ENCODE assay signal across 10 cellular contexts in genomic region chr1:89310976-89311375, GRCh38. TPM values are rescaled to one million over a fixed set of nuclear protein-coding genes. Genes with fewer than 3 reads are reported as not detected.
DNase-seq lines count a peak whose midpoint lies in the region; ATAC-seq, FAIRE-seq and TF ChIP-seq lines count a peak whose summit lies in the region.
"Had no signal": no experiment of that assay in that cellular context is flagged by ENCODE, and none has a peak within 500 bp of the region (broad histone marks: within the 10 kb centered on the region; RNA-seq: fewer than 3 reads in every experiment).

No MANE protein-coding gene starts in this region.

- H3K27me3 ChIP-seq in BLaER1, result no peaks in the 10 kb centered on the region

- peak overlapping the region; percentile 50; the same call in 1 of the 2 replicates for H3K4me2 ChIP-seq in BLaER1

- H3K27me3 Mint-ChIP-seq in T-cell (no peaks in the 10 kb centered on the region), memory B cell (no peaks in the 10 kb centered on the region), type B pancreatic cell (no peaks in the 10 kb centered on the region)

- no peaks in the 10 kb centered on the region for H4K20me1 ChIP-seq in BLaER1

- no peak for TF ChIP-seq POLR2A in GM12891 (IDR thresholded peaks at IDR 0.05; ENCODE audit: low read depth, low read length)

- peaks cover 52 to 60% (median 54%) of the 10 kb centered on the region in 3 donors for H3K4me1 Mint-ChIP-seq in T-cell
- H3K4me1 Mint-ChIP-seq in memory B cell, result peaks cover 23% of the 10 kb centered on the region
- H3K4me1 Mint-ChIP-seq in type B pancreatic cell (ENCODE audit: unreplicated experiment), result peaks cover 9% of the 10 kb centered on the region

- H3K36me3 Mint-ChIP-seq in T-cell, result no peaks in the 10 kb centered on the region
- peaks cover 8% of the 10 kb centered on the region for H3K36me3 Mint-ChIP-seq in memory B cell
- H3K36me3 Mint-ChIP-seq in type B pancreatic cell, result no peaks in the 10 kb centered on the region

- DNase-seq in T-cell, result no peak
- no peak for DNase-seq in memory B cell (ENCODE audit: low spot score in 2 of 2)
- no peak for DNase-seq in foreskin fibroblast
- no peak for DNase-seq in GM12891 (ENCODE audit: insufficient read length, low spot score)
- no peak for DNase-seq in type B pancreatic cell (ENCODE audit: extremely low spot score, unreplicated experiment)
- DNase-seq: NCI-H2171 treated with DMSO at 0.1 percent for 48 hours had no signal

- no peak overlapping the region for H3K9ac ChIP-seq in BLaER1

- H3K27ac ChIP-seq in BLaER1, result no peak overlapping the region

- peaks cover 4 to 7% (median 5%) of the 10 kb centered on the region in 3 donors for H3K9me3 Mint-ChIP-seq in T-cell
- peaks cover 5% of the 10 kb centered on the region for H3K9me3 Mint-ChIP-seq in memory B cell
- H3K9me3 Mint-ChIP-seq in type B pancreatic cell, result peaks cover 9% of the 10 kb centered on the region

- H3K36me3 ChIP-seq in BLaER1, result no peaks in the 10 kb centered on the region

- no peak for FAIRE-seq in GM12891 (lab: Jason Lieb, UNC)

- H3K27ac Mint-ChIP-seq in T-cell (peak overlapping the region; percentile 96 to 100), memory B cell (peak overlapping the region; percentile 17), type B pancreatic cell (no peak overlapping the region)

- CTCF ChIA-PET in T-cell (lab: Charles Lee), result interaction anchor here in 1 of 2 donors (1.2 to 2.0 kb wide), 4 partner anchors 24 to 112 kb away, joined by 3 to 6 read pairs (median 4); partner anchors contain the start of gene GBP4

- peak overlapping the region; percentile 31 to 54 (median 34) for H3K4me3 Mint-ChIP-seq in T-cell
- peak overlapping the region; percentile 24 for H3K4me3 Mint-ChIP-seq in memory B cell
- H3K4me3 Mint-ChIP-seq in type B pancreatic cell, result no peak overlapping the region
- H3K4me3 Mint-ChIP-seq: nephron had no signal

- peak; percentile 11 for ATAC-seq in GM19324 (IDR thresholded peaks at IDR 0.05; ENCODE audit: low FRiP score, unreplicated experiment)
- ATAC-seq in T-cell (replicated peaks in 1 of 4), result no peak
- no peak for ATAC-seq in memory B cell (ENCODE audit: low read depth)
- no peak for ATAC-seq in HG03457 (IDR thresholded peaks at IDR 0.05; ENCODE audit: unreplicated experiment)

- no peaks in the 10 kb centered on the region for H3K9me3 ChIP-seq in BLaER1

- H3K4me1 ChIP-seq in BLaER1, result peaks cover 12% of the 10 kb centered on the region; the same call in 1 of the 2 replicates

- TF ChIP-seq CTCF in foreskin fibroblast (IDR thresholded peaks at IDR 0.05; ENCODE audit: low read depth, low read length) (no peak), type B pancreatic cell (conservative IDR thresholded peaks at IDR 0.05) (no peak)

- POLR2A ChIA-PET in T-cell (lab: Charles Lee), result interaction anchor here (0.6 to 1.4 kb wide), 4 partner anchors 33 to 1813 kb away, joined by 3 to 5 read pairs (median 4); partner anchors contain the start of gene GBP3 (in 1 of the 2)

- H3K4me3 ChIP-seq in BLaER1 (no peak overlapping the region), foreskin fibroblast (ENCODE audit: low read depth in 1 of 2, low read length in 2 of 2) (no peak overlapping the region)

TF ChIP-seq in GM12891, 5 proteins besides CTCF, POLR2A, EP300 and RAD21:
- TF ChIP-seq TAF1 (IDR thresholded peaks at IDR 0.05; ENCODE audit: low read depth, low read length) (no peak), POU2F2 (IDR thresholded peaks at IDR 0.05; ENCODE audit: low read depth, low read length) (no peak), POLR2AphosphoS5 (IDR thresholded peaks at IDR 0.05; ENCODE audit: low read depth, low read length) (no peak), SPI1 (IDR thresholded peaks at IDR 0.05; ENCODE audit: low read depth, low read length) (no peak), PAX5 (IDR thresholded peaks at IDR 0.05; ENCODE audit: insufficient read depth, low read length, severe bottlenecking) (no peak)

RNA-seq across cellular contexts. Expression of gene GBP5, which starts 38.3 kb away (rescaled TPM):
- total RNA-seq in T-cell (100 to 1,000 TPM in 4 of 5 donors, 10 to 100 TPM in 1; 46.8 to 165 (median 116) TPM), type B pancreatic cell (ENCODE audit: low replicate concordance) (0.45 and 0.56 TPM in 2 replicates)
- 1.3 TPM for polyA plus RNA-seq in GM12891 (2012; ENCODE audit: low read depth, missing spikeins)

RNA-seq across cellular contexts. Expression of gene GBP6, which starts 52.9 kb away (rescaled TPM):
- total RNA-seq in T-cell (under 1 TPM in 4 of 5 donors, not detected in 1; 0.13 to 0.83 (median 0.18) TPM), type B pancreatic cell (ENCODE audit: low replicate concordance) (0.14 and 0.29 TPM in 2 replicates)
- 0.19 TPM for polyA plus RNA-seq in GM12891 (2012; ENCODE audit: low read depth, missing spikeins)

Comparison
In these comparisons a context has a peak if more than half of its experiments do, and no peak if none do; other contexts are left out.
1. RNA of gene GBP5, which starts 38.3 kb away (total RNA-seq): 46.8 to 165 TPM in T-cell; 0.45 to 0.56 TPM in type B pancreatic cell; every median in the first group is over 10 times any median in the second.